13 cellular contexts compared by ENCODE assay signal in the genomic region with DNA sequence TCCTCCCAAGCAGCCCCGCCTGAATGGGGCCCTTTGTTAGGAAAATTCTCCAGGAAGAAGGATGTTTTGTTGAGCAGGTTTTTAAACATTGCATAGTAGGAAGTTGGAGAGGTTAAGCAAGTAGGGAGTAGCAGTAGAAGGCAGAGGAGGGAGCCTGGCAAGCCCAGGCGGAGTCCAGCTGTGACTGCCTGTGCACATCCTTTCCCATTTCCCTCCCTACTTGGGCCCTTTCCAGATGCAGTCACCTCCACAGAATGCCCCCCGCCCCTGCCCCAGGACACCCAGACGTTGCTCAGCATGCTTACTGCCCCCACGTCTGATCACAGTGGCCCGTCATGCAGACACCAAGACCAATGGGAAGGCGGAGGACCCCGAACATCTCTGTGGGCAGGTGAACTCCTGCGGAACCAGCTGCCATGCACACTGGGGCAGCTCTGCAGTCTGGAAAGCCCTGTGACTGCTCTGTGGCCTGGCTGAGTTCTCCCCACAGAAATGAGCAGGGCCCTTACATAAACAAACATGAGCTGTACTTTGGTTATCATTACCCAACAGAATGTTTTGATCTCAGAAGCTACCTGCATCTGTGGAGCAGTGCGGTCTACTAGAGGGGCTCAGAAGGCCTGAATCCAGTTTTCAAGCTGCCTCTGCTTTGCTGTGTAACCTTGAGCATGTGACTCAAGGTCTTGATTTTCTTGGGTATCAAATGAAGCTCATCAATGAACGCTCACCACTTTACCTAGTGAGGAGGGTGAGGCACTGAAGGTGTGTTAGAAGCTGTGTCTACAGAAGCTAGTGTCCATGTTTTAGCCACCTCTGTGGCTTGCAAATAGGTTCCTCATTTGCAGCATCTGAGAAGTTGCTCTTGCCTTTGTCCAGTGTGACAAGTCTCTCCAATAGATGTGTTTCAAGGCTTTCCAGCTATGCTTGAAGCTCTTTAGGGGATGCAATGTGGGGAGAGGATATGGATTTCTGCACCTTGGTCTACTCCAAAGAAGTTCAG.
DNase-seq lines count a peak whose midpoint lies in the region; ATAC-seq, FAIRE-seq and TF ChIP-seq lines count a peak whose summit lies in the region.
"Had no signal": no experiment of that assay in that cellular context is flagged by ENCODE, and none has a peak within 500 bp of the region (broad histone marks: within the 10 kb centered on the region; RNA-seq: fewer than 3 reads in every experiment).

No MANE protein-coding gene starts in this region.

- H4K91ac ChIP-seq in neuronal stem cell (ENCODE audit: low read depth, low read length, poor library complexity) = no peak overlapping the region

- H3K4me3 Mint-ChIP-seq in GM23338 (no peak overlapping the region), astrocyte (ENCODE audit: unreplicated experiment) (no peak overlapping the region), osteocyte (ENCODE audit: unreplicated experiment) (no peak overlapping the region)
- H3K4me3 Mint-ChIP-seq: activated naive CD8-positive, alpha-beta T cell treated with anti-CD3 and anti-CD28 coated beads, Interleukin-2, amount 10 ng/mL, durations not matched to agents 7 days and 5 days; CD4-positive, CD25-positive, alpha-beta regulatory T cell had no signal

- H3K23ac ChIP-seq in neuronal stem cell (ENCODE audit: low read depth, low read length, poor library complexity) = no peak overlapping the region

- H3K9me2 ChIP-seq in GM23338 (ENCODE audit: insufficient read depth) = no peaks in the 10 kb centered on the region

- no peak overlapping the region for H3K14ac ChIP-seq in neuronal stem cell (ENCODE audit: low read length)

- no peak for TF ChIP-seq CTCF in GM23338 (conservative IDR thresholded peaks at IDR 0.05; ENCODE audit: low read depth in 2 of 2)
- no peak for TF ChIP-seq CTCF in astrocyte (IDR thresholded peaks at IDR 0.05; ENCODE audit: insufficient read depth, low read depth, low read length)
- TF ChIP-seq CTCF in cardiac muscle cell (IDR thresholded peaks at IDR 0.05; ENCODE audit: low read depth, low read length) = no peak
- TF ChIP-seq CTCF in osteocyte (IDR thresholded peaks at IDR 0.05) = no peak

- H3K4me1 ChIP-seq in GM23338 (ENCODE audit: insufficient read depth) (peaks cover 26% of the 10 kb centered on the region), astrocyte (ENCODE audit: insufficient read depth, low read length) (peaks cover 47% of the 10 kb centered on the region), cardiac muscle cell (ENCODE audit: low read depth) (no peaks in the 10 kb centered on the region), neuronal stem cell (ENCODE audit: control insufficient read depth in 2 of 2, insufficient read depth in 1 of 2, low read depth in 1 of 2, low read length in 2 of 2) (peaks cover 2 to 4% of the 10 kb centered on the region in 2 donors)

- H2BK15ac ChIP-seq in neuronal stem cell (ENCODE audit: low read length) = peak overlapping the region; percentile 28

- no peak overlapping the region for H2AK5ac ChIP-seq in neuronal stem cell (ENCODE audit: low read depth, low read length)

- H3K18ac ChIP-seq in neuronal stem cell (ENCODE audit: low read length) = peak overlapping the region; percentile 24

- FAIRE-seq in astrocyte (lab: Jason Lieb, UNC) = no peak

- H3K4me2 ChIP-seq in GM23338 (peak overlapping the region; percentile 42; the same call in 1 of the 2 replicates), astrocyte (ENCODE audit: low read length) (peak overlapping the region; percentile 34), neuronal stem cell (ENCODE audit: insufficient read depth, low read length, poor library complexity, severe bottlenecking) (no peak overlapping the region)

- H3K27ac Mint-ChIP-seq in GM23338 = no peak overlapping the region
- peak overlapping the region; percentile 43 for H3K27ac Mint-ChIP-seq in astrocyte (ENCODE audit: unreplicated experiment)
- no peak overlapping the region for H3K27ac Mint-ChIP-seq in osteocyte (ENCODE audit: unreplicated experiment)
- H3K27ac Mint-ChIP-seq: activated naive CD8-positive, alpha-beta T cell treated with anti-CD3 and anti-CD28 coated beads, Interleukin-2, amount 10 ng/mL, durations not matched to agents 7 days and 5 days; CD4-positive, CD25-positive, alpha-beta regulatory T cell had no signal

- H3K79me2 ChIP-seq in GM23338 (replicated peaks; ENCODE audit: insufficient read depth) (no peaks in the 10 kb centered on the region), astrocyte (ENCODE audit: insufficient read depth, low read length) (peaks cover 4% of the 10 kb centered on the region)

- H4K20me1 ChIP-seq in GM23338 (replicated peaks; ENCODE audit: insufficient read depth) (no peaks in the 10 kb centered on the region), astrocyte (ENCODE audit: insufficient read depth, low read length) (no peaks in the 10 kb centered on the region)

- H3K9me3 ChIP-seq in astrocyte (ENCODE audit: insufficient read depth, low read depth, low read length) (no peaks in the 10 kb centered on the region), cardiac muscle cell (ENCODE audit: low read depth) (no peaks in the 10 kb centered on the region), neuronal stem cell (replicated peaks in 1 of 2; ENCODE audit: control insufficient read depth in 2 of 2, insufficient read depth in 1 of 2, low read depth in 1 of 2, low read length in 2 of 2) (no peaks in the 10 kb centered on the region)

- peak overlapping the region; percentile 72 for H2AFZ ChIP-seq in GM23338
- H2AFZ ChIP-seq in astrocyte (ENCODE audit: low read depth, low read length) = no peak overlapping the region
- no peak overlapping the region for H2AFZ ChIP-seq in neuronal stem cell (ENCODE audit: low read length)

- H3K9ac ChIP-seq in astrocyte (ENCODE audit: low read length) = peak overlapping the region; percentile 36
- H3K9ac ChIP-seq in neuronal stem cell (ENCODE audit: low read depth, low read length, poor library complexity) = no peak overlapping the region

- no peak overlapping the region for H3K4me3 ChIP-seq in GM23338
- no peak overlapping the region for H3K4me3 ChIP-seq in astrocyte (ENCODE audit: insufficient read depth, low read depth, low read length)
- H3K4me3 ChIP-seq in cardiac muscle cell = no peak overlapping the region
- H3K4me3 ChIP-seq in neuronal stem cell (ENCODE audit: low read length in 2 of 2) = no peak overlapping the region

- ATAC-seq in GM23338 = peak; percentile 55; the same call in 2 of the 3 replicates
- no peak for ATAC-seq in GM18861 (IDR thresholded peaks at IDR 0.05; ENCODE audit: unreplicated experiment)
- ATAC-seq in GM18907 (IDR thresholded peaks at IDR 0.05; ENCODE audit: unreplicated experiment) = no peak

- H3K36me3 ChIP-seq in GM23338 (ENCODE audit: insufficient read depth) (no peaks in the 10 kb centered on the region), astrocyte (ENCODE audit: insufficient read depth, low read length) (peaks cover 2% of the 10 kb centered on the region), cardiac muscle cell (peaks cover 5% of the 10 kb centered on the region), neuronal stem cell (replicated peaks in 1 of 2; ENCODE audit: control insufficient read depth in 2 of 2, insufficient read depth in 2 of 2, low read length in 2 of 2) (no peaks in the 10 kb centered on the region)

- H3K27me3 Mint-ChIP-seq in GM23338 (ENCODE audit: insufficient read depth, low read depth, poor library complexity) = peaks cover 4% of the 10 kb centered on the region
- no peaks in the 10 kb centered on the region for H3K27me3 Mint-ChIP-seq in astrocyte (ENCODE audit: low read depth, unreplicated experiment)
- H3K27me3 Mint-ChIP-seq in osteocyte (ENCODE audit: unreplicated experiment) = peaks cover 6% of the 10 kb centered on the region

- no peaks in the 10 kb centered on the region for H3F3A ChIP-seq in GM23338 (replicated peaks; ENCODE audit: low read depth)

- WGBS in neuronal stem cell (ENCODE audit: extremely low coverage in 2 of 2, insufficient read length in 2 of 2, insufficient replicate concordance in 1 of 2), 2 donors = no CpG with 5 or more reads among the region's 11 CpGs

- no peak for DNase-seq in GM23338 (ENCODE audit: low spot score)
- peak; percentile 78 for DNase-seq in astrocyte (ENCODE audit: low read depth)
- DNase-seq in cardiac muscle cell (ENCODE audit: low read depth in 1 of 2, low spot score in 1 of 2) = peak in 1 of 2 donors; percentile 48
- no peak for DNase-seq in neuronal stem cell (ENCODE audit: low spot score)
- DNase-seq in activated CD8-positive, alpha-beta memory T cell treated with anti-CD3 and anti-CD28 coated beads, Interleukin-2, amount 50 U/mL, for 4 hours = no peak
- no peak for DNase-seq in osteocyte (ENCODE audit: extremely low spot score, unreplicated experiment)
- DNase-seq: activated CD8-positive, alpha-beta memory T cell treated with anti-CD3 and anti-CD28 coated beads for 24 hours; activated naive CD8-positive, alpha-beta T cell treated with anti-CD3 and anti-CD28 coated beads, Interleukin-2, amount 10 ng/mL, durations not matched to agents 7 days and 5 days; CD4-positive, CD25-positive, alpha-beta regulatory T cell; NCI-H2171 treated with DMSO at 0.1 percent for 48 hours; substantia nigra had no signal

- H2BK120ac ChIP-seq in neuronal stem cell (ENCODE audit: low read depth, low read length) = no peak overlapping the region

- H3K4ac ChIP-seq in neuronal stem cell (ENCODE audit: low read length) = no peak overlapping the region

- H3K27ac ChIP-seq in GM23338 (ENCODE audit: low read depth) (no peak overlapping the region), astrocyte (ENCODE audit: low read depth, low read length) (peak overlapping the region; percentile 58), cardiac muscle cell (peak overlapping the region; percentile 27), neuronal stem cell (replicated peaks; ENCODE audit: low read length) (no peak overlapping the region)

- H3K27me3 ChIP-seq in GM23338 (ENCODE audit: insufficient read depth) = no peaks in the 10 kb centered on the region
- no peaks in the 10 kb centered on the region for H3K27me3 ChIP-seq in astrocyte (ENCODE audit: insufficient read depth, low read length)
- H3K27me3 ChIP-seq in cardiac muscle cell = no peaks in the 10 kb centered on the region
- no peaks in the 10 kb centered on the region for H3K27me3 ChIP-seq in neuronal stem cell (ENCODE audit: control insufficient read depth in 3 of 3, insufficient read depth in 3 of 3, low read depth in 1 of 3, low read length in 3 of 3)

- no peak overlapping the region for H4K8ac ChIP-seq in neuronal stem cell (ENCODE audit: low read depth, low read length)

- peaks cover 34% of the 10 kb centered on the region for H3K4me1 Mint-ChIP-seq in GM23338
- peaks cover 51% of the 10 kb centered on the region for H3K4me1 Mint-ChIP-seq in astrocyte (ENCODE audit: low read depth, unreplicated experiment)
- peaks cover 19% of the 10 kb centered on the region for H3K4me1 Mint-ChIP-seq in osteocyte (ENCODE audit: unreplicated experiment)

- H3K9me3 Mint-ChIP-seq in GM23338 (no peaks in the 10 kb centered on the region), astrocyte (ENCODE audit: unreplicated experiment) (no peaks in the 10 kb centered on the region), osteocyte (ENCODE audit: unreplicated experiment) (no peaks in the 10 kb centered on the region)
- H3K9me3 Mint-ChIP-seq: activated naive CD8-positive, alpha-beta T cell treated with anti-CD3 and anti-CD28 coated beads, Interleukin-2, amount 10 ng/mL, durations not matched to agents 7 days and 5 days; CD4-positive, CD25-positive, alpha-beta regulatory T cell had no signal

- no peaks in the 10 kb centered on the region for H3K36me3 Mint-ChIP-seq in GM23338 (ENCODE audit: low read depth)
- H3K36me3 Mint-ChIP-seq in astrocyte (ENCODE audit: low read depth, unreplicated experiment) = peaks cover 13% of the 10 kb centered on the region
- no peaks in the 10 kb centered on the region for H3K36me3 Mint-ChIP-seq in osteocyte (ENCODE audit: unreplicated experiment)
- H3K36me3 Mint-ChIP-seq: activated naive CD8-positive, alpha-beta T cell treated with anti-CD3 and anti-CD28 coated beads, Interleukin-2, amount 10 ng/mL, durations not matched to agents 7 days and 5 days; CD4-positive, CD25-positive, alpha-beta regulatory T cell had no signal

- H2BK12ac ChIP-seq in neuronal stem cell (ENCODE audit: low read length) = no peak overlapping the region

- no peaks in the 10 kb centered on the region for H3K79me1 ChIP-seq in neuronal stem cell (ENCODE audit: low read depth, low read length)

- no peak overlapping the region for H2BK5ac ChIP-seq in neuronal stem cell (ENCODE audit: low read length)

Comparison
In these comparisons a context has a peak if more than half of its experiments do, and no peak if none do; other contexts are left out.
1. H3K27ac ChIP-seq: peak in astrocyte (single experiment) and cardiac muscle cell (single experiment); none in GM23338 (single experiment) and neuronal stem cell (single experiment).